Comparison of ENCODE assay signal across 9 cellular contexts in the genomic region with DNA sequence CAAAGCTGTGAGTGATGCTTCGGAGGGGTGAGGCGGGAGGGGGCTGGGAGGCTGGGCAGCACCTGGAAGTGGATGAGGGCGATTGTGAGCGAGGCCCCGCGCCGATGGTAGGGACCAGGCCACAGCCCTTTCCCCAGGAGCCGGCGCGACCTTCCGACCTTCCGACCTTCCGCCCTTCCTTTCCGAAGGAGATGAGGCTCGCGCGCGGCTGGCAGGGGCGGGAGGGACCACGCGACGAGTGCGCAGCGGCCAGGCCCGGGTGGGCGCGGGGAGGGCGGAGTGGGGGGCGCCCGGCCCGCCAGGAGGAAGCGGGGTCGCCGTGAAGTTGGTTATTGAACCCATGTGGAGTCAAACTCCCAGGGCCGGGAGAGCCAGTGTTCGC. TPM values are rescaled to one million over a fixed set of nuclear protein-coding genes. Genes with fewer than 3 reads are reported as not detected.
DNase-seq lines count a peak whose midpoint lies in the region; ATAC-seq and TF ChIP-seq lines count a peak whose summit lies in the region.
"Had no signal": no experiment of that assay in that cellular context is flagged by ENCODE, and none has a peak within 500 bp of the region (broad histone marks: within the 10 kb centered on the region; RNA-seq: fewer than 3 reads in every experiment).

No MANE protein-coding gene starts in this region.

- H3K9me3 ChIP-seq in mucosa of descending colon (no peaks in the 10 kb centered on the region), upper lobe of right lung (no peaks in the 10 kb centered on the region)

- H3K4me3 ChIP-seq in mucosa of descending colon (peak overlapping the region; percentile 19), upper lobe of right lung (peak overlapping the region; percentile 47)

- no peak for DNase-seq in activated naive CD8-positive, alpha-beta T cell treated with anti-CD3 and anti-CD28 coated beads, Interleukin-2, amount 50 U/mL, for 24 hours
- no peak for DNase-seq in effector memory CD8-positive, alpha-beta T cell
- DNase-seq in mucosa of descending colon (peak in 1 of 3 donors; percentile 41), upper lobe of right lung (no peak), NCI-H748 treated with DMSO at 0.1 percent for 48 hours (lab: John Stamatoyannopoulos, UW) (no peak)
- no peak for DNase-seq in effector CD8-positive, alpha-beta T cell (lab: John Stamatoyannopoulos, UW)

- H3K4me3 Mint-ChIP-seq in activated naive CD8-positive, alpha-beta T cell: peak overlapping the region; percentile 71
- H3K4me3 Mint-ChIP-seq in activated naive CD8-positive, alpha-beta T cell treated with anti-CD3 and anti-CD28 coated beads, Interleukin-2, amount 50 U/mL, for 24 hours: no peak overlapping the region
- peak overlapping the region; percentile 68 to 70 for H3K4me3 Mint-ChIP-seq in effector memory CD8-positive, alpha-beta T cell

- H3K4me1 Mint-ChIP-seq in activated naive CD8-positive, alpha-beta T cell (ENCODE audit: low read depth): peaks cover 23% of the 10 kb centered on the region
- H3K4me1 Mint-ChIP-seq in activated naive CD8-positive, alpha-beta T cell treated with anti-CD3 and anti-CD28 coated beads, Interleukin-2, amount 50 U/mL, for 24 hours: peaks cover 23% of the 10 kb centered on the region
- peaks cover 45 to 46% of the 10 kb centered on the region in 2 donors for H3K4me1 Mint-ChIP-seq in effector memory CD8-positive, alpha-beta T cell (ENCODE audit: low read depth in 2 of 2)

- no peak overlapping the region for H3K27ac ChIP-seq in upper lobe of right lung

- H3K4me1 ChIP-seq in mucosa of descending colon (ENCODE audit: low read depth) (peaks cover 18% of the 10 kb centered on the region), upper lobe of right lung (peaks cover 10% of the 10 kb centered on the region)

- H3K27me3 Mint-ChIP-seq in activated naive CD8-positive, alpha-beta T cell: peaks cover 21% of the 10 kb centered on the region
- peaks cover 47% of the 10 kb centered on the region for H3K27me3 Mint-ChIP-seq in activated naive CD8-positive, alpha-beta T cell treated with anti-CD3 and anti-CD28 coated beads, Interleukin-2, amount 50 U/mL, for 24 hours
- peaks cover 0 to 8% of the 10 kb centered on the region in 2 donors for H3K27me3 Mint-ChIP-seq in effector memory CD8-positive, alpha-beta T cell

- intact Hi-C loops in mucosa of descending colon (cut with DNase I, micrococcal nuclease) (no loop called here), upper lobe of right lung (cut with DNase I) (no loop called here)

- no peak for TF ChIP-seq CTCF in mucosa of descending colon (IDR thresholded peaks at IDR 0.05)
- TF ChIP-seq CTCF in upper lobe of right lung (IDR thresholded peaks at IDR 0.05): no peak

- H3K27ac Mint-ChIP-seq in activated naive CD8-positive, alpha-beta T cell: no peak overlapping the region
- H3K27ac Mint-ChIP-seq in activated naive CD8-positive, alpha-beta T cell treated with anti-CD3 and anti-CD28 coated beads, Interleukin-2, amount 50 U/mL, for 24 hours: no peak overlapping the region
- no peak overlapping the region for H3K27ac Mint-ChIP-seq in effector memory CD8-positive, alpha-beta T cell
- H3K27ac Mint-ChIP-seq: T-helper 2 cell treated with Interferon-gamma antibody and Interleukin-4, amounts not matched to agents 5 μg/mL and 100 μg/mL, for 36 hours had no signal

- peaks cover 5% of the 10 kb centered on the region for H3K36me3 Mint-ChIP-seq in activated naive CD8-positive, alpha-beta T cell
- no peaks in the 10 kb centered on the region for H3K36me3 Mint-ChIP-seq in activated naive CD8-positive, alpha-beta T cell treated with anti-CD3 and anti-CD28 coated beads, Interleukin-2, amount 50 U/mL, for 24 hours (ENCODE audit: low read depth)
- peaks cover 19% of the 10 kb centered on the region for H3K36me3 Mint-ChIP-seq in effector memory CD8-positive, alpha-beta T cell (ENCODE audit: insufficient read depth)

- H3K27me3 ChIP-seq in upper lobe of right lung: peaks cover 43% of the 10 kb centered on the region

- no peaks in the 10 kb centered on the region for H3K9me3 Mint-ChIP-seq in activated naive CD8-positive, alpha-beta T cell (ENCODE audit: low read depth)
- no peaks in the 10 kb centered on the region for H3K9me3 Mint-ChIP-seq in activated naive CD8-positive, alpha-beta T cell treated with anti-CD3 and anti-CD28 coated beads, Interleukin-2, amount 50 U/mL, for 24 hours
- no peaks in the 10 kb centered on the region for H3K9me3 Mint-ChIP-seq in effector memory CD8-positive, alpha-beta T cell
- H3K9me3 Mint-ChIP-seq: T-helper 2 cell treated with Interferon-gamma antibody and Interleukin-4, amounts not matched to agents 5 μg/mL and 100 μg/mL, for 36 hours had no signal

- no peak for ATAC-seq in activated naive CD8-positive, alpha-beta T cell treated with anti-CD3 and anti-CD28 coated beads, Interleukin-2, amount 50 U/mL, for 24 hours
- no peak for ATAC-seq in effector memory CD8-positive, alpha-beta T cell (replicated peaks)
- ATAC-seq in mucosa of descending colon: no peak
- ATAC-seq in upper lobe of right lung: no peak
- ATAC-seq in activated CD4-positive, CD25-positive, alpha-beta regulatory T cell treated with anti-CD3 and anti-CD28 coated beads, Interleukin-2, amount 50 U/mL, for 24 hours: no peak

- H3K36me3 ChIP-seq in mucosa of descending colon (ENCODE audit: low read depth): no peaks in the 10 kb centered on the region
- H3K36me3 ChIP-seq in upper lobe of right lung: no peaks in the 10 kb centered on the region

RNA-seq across cellular contexts. Expression of a gene that starts 56.5 kb away (rescaled TPM):
- 10 to 100 TPM; 26.6 to 45.3 (median 43.3) TPM for total RNA-seq in mucosa of descending colon
- total RNA-seq in upper lobe of right lung: 16.1 TPM
